ENCODE assay signal across 1 cellular context in genomic region chr3:187738089-187738399, GRCh38.
TF ChIP-seq lines count a peak whose summit lies in the region.

No MANE protein-coding gene starts in this region.

TF ChIP-seq in HEK293, 187 proteins besides CTCF, POLR2A, EP300 and RAD21 (continued from another document):
- TF ChIP-seq AEBP2 (tag by site-specific recombination; IDR thresholded peaks at IDR 0.05; ENCODE audit: borderline replicate concordance), result no peak
